In the genomic region with DNA sequence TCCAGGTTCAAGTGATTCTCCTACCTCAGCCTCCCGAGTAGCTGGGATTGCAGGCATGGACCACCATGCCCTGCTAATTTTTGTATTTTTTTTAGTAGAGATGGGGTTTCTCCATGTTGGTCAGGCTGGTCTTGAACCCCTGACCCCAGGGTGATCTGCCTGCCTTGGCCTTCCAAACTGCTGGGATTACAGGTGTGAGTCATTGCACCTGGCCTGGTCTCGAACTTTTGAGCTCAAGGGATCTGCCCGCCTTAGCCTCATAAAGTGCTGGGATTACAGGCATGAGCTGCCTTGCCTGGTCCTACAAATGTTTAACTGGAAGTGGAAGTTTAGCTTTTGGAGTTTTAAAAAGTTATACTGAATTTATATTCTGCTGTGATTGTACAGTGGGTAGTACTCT, we compare ENCODE assay signal across 27 cellular contexts. TPM values are rescaled to one million over a fixed set of nuclear protein-coding genes. Genes with fewer than 3 reads are reported as not detected.
DNase-seq lines count a peak whose midpoint lies in the region; ATAC-seq and TF ChIP-seq lines count a peak whose summit lies in the region.
"Had no signal": no experiment of that assay in that cellular context is flagged by ENCODE, and none has a peak within 500 bp of the region (broad histone marks: within the 10 kb centered on the region; RNA-seq: fewer than 3 reads in every experiment).

No MANE protein-coding gene starts in this region.

- TF ChIP-seq RAD21 in HCT116 (IDR thresholded peaks at IDR 0.05; ENCODE audit: low read depth), result no peak

- H3K27ac Mint-ChIP-seq in activated CD4-positive, alpha-beta T cell treated with anti-CD3 and anti-CD28 coated beads, Interleukin-2, amount 10 ng/mL, durations not matched to agents 7 days and 5 days, result no peak overlapping the region
- peak overlapping the region in 2 of 6 donors; percentile 34 to 57 for H3K27ac Mint-ChIP-seq in immature natural killer cell
- peak overlapping the region; percentile 58 for H3K27ac Mint-ChIP-seq in osteocyte (ENCODE audit: unreplicated experiment)
- H3K27ac Mint-ChIP-seq: activated naive CD8-positive, alpha-beta T cell; effector memory CD8-positive, alpha-beta T cell had no signal

- no peaks in the 10 kb centered on the region for H4K20me1 ChIP-seq in HCT116 (ENCODE audit: insufficient read depth)

- no peaks in the 10 kb centered on the region for H3K9me2 ChIP-seq in HCT116 (ENCODE audit: insufficient read depth)

- no peak for DNase-seq in activated CD4-positive, alpha-beta T cell treated with anti-CD3 and anti-CD28 coated beads, Interleukin-2, amount 10 ng/mL, durations not matched to agents 7 days and 5 days
- no peak for DNase-seq in activated CD4-positive, alpha-beta T cell treated with anti-CD3 and anti-CD28 coated beads, Interleukin-2, amount 50 U/mL, for 1 hour
- no peak for DNase-seq in HCT116 (ENCODE audit: low read depth, low spot score)
- no peak for DNase-seq in immature natural killer cell
- no peak for DNase-seq in osteocyte (ENCODE audit: extremely low spot score, unreplicated experiment)
- no peak for DNase-seq in NCI-H1694 (lab: John Stamatoyannopoulos, UW)
- no peak for DNase-seq in NCI-H82 (lab: John Stamatoyannopoulos, UW)
- DNase-seq: activated CD4-positive, CD25-positive, alpha-beta regulatory T cell treated with anti-CD3 and anti-CD28 coated beads, Interleukin-2, amount 50 U/mL, for 72 hours; AML-193; effector memory CD8-positive, alpha-beta T cell; foreskin fibroblast; GM23248; heart left ventricle; left cardiac atrium; mammary epithelial cell; NCI-H1092 treated with DMSO at 0.1 percent for 48 hours; NCI-H1930; NCI-H526 treated with DMSO at 0.1 percent for 48 hours; occipital lobe; SHP77 treated with DMSO at 0.1 percent for 48 hours; stimulated activated naive CD8-positive, alpha-beta T cell treated with anti-CD3 and anti-CD28 coated beads, Interleukin-15, Interleukin-2, amounts not matched to agents 100 U/mL and 50 U/mL, for 24 hours; testis; uterus had no signal

- H3K4me2 ChIP-seq in HCT116 (ENCODE audit: low read length), result peak overlapping the region; percentile 85; the same call in 1 of the 2 replicates

- no peak for TF ChIP-seq POLR2A in HCT116 (IDR thresholded peaks at IDR 0.05; ENCODE audit: borderline replicate concordance, extremely low read depth, insufficient read depth, insufficient read length)

- intact Hi-C loops in HCT116 (cut with micrococcal nuclease), result no loop called here

- BruUV-seq in HCT116 (replicated peaks; lab: Mats Ljungman, UMichigan), result no TSS peak

- no peaks in the 10 kb centered on the region for H3K27me3 ChIP-seq in HCT116 (ENCODE audit: insufficient read depth, low read length)
- H3K27me3 ChIP-seq: ascending aorta, heart left ventricle, testis, uterus had no signal

- H3K4me3 ChIP-seq in HCT116 (replicated peaks in 1 of 2; ENCODE audit: low read depth in 1 of 2, low read length in 2 of 2), result no peak overlapping the region
- H3K4me3 ChIP-seq: ascending aorta, coronary artery, heart left ventricle, testis, uterus had no signal

- no peak overlapping the region; the same call in 1 of the 2 replicates for H3K27ac ChIP-seq in HCT116 (ENCODE audit: low read depth, low read length)
- H3K27ac ChIP-seq: coronary artery, GM23248, uterus had no signal

- H3K79me2 ChIP-seq in HCT116 (ENCODE audit: insufficient read depth, low read length), result peaks cover 64% of the 10 kb centered on the region

- peaks cover 24% of the 10 kb centered on the region for H3K4me1 Mint-ChIP-seq in activated CD4-positive, alpha-beta T cell treated with anti-CD3 and anti-CD28 coated beads, Interleukin-2, amount 10 ng/mL, durations not matched to agents 7 days and 5 days
- H3K4me1 Mint-ChIP-seq in immature natural killer cell (peaks cover 15 to 30% of the 10 kb centered on the region in 2 donors), osteocyte (ENCODE audit: unreplicated experiment) (peaks cover 27% of the 10 kb centered on the region)

- RAD21 ChIA-PET in HCT116 (lab: Charles Lee; ENCODE audit: low non-redundant PET in 1 of 2, low total read pairs in 2 of 2, uncharacterized antibody in 2 of 2, unreplicated experiment in 2 of 2), result no interaction called here

- H3K9me3 Mint-ChIP-seq in activated CD4-positive, alpha-beta T cell treated with anti-CD3 and anti-CD28 coated beads, Interleukin-2, amount 10 ng/mL, durations not matched to agents 7 days and 5 days, result no peaks in the 10 kb centered on the region
- no peaks in the 10 kb centered on the region for H3K9me3 Mint-ChIP-seq in immature natural killer cell
- no peaks in the 10 kb centered on the region for H3K9me3 Mint-ChIP-seq in osteocyte (ENCODE audit: unreplicated experiment)
- H3K9me3 Mint-ChIP-seq: effector memory CD8-positive, alpha-beta T cell had no signal

- CTCF ChIA-PET in activated CD4-positive, alpha-beta T cell treated with anti-CD3 and anti-CD28 coated beads, Interleukin-2, amount 10 ng/mL, durations not matched to agents 7 days and 5 days (lab: Charles Lee), result interaction anchor here (0.7 kb wide), 1 partner anchor 45 kb away, joined by 3 read pairs; no protein-coding TSS in a partner anchor
- CTCF ChIA-PET in HCT116 (lab: Charles Lee), result interaction anchor here (1.5 kb wide), 1 partner anchor 40 kb away, joined by 6 read pairs; no protein-coding TSS in a partner anchor

- H3K27me3 Mint-ChIP-seq in activated CD4-positive, alpha-beta T cell treated with anti-CD3 and anti-CD28 coated beads, Interleukin-2, amount 10 ng/mL, durations not matched to agents 7 days and 5 days, result no peaks in the 10 kb centered on the region
- H3K27me3 Mint-ChIP-seq in immature natural killer cell (ENCODE audit: low read depth in 3 of 3) (peaks cover 2 to 13% (median 5%) of the 10 kb centered on the region in 3 donors), osteocyte (ENCODE audit: unreplicated experiment) (no peaks in the 10 kb centered on the region)
- H3K27me3 Mint-ChIP-seq: activated naive CD8-positive, alpha-beta T cell; effector memory CD8-positive, alpha-beta T cell had no signal

- no peak overlapping the region for H2AFZ ChIP-seq in HCT116 (ENCODE audit: low read depth, low read length, poor library complexity, severe bottlenecking)
- H2AFZ ChIP-seq: GM23248 had no signal

- TF ChIP-seq CTCF in HCT116 (IDR thresholded peaks at IDR 0.05 in 2 of 3, conservative IDR thresholded peaks at IDR 0.05 in 1 of 3; ENCODE audit: borderline replicate concordance in 1 of 3, insufficient read depth in 1 of 3, low read depth in 2 of 3, low read length in 2 of 3) (no peak), osteocyte (IDR thresholded peaks at IDR 0.05) (no peak)

- POLR2A ChIA-PET in activated CD4-positive, alpha-beta T cell treated with anti-CD3 and anti-CD28 coated beads, Interleukin-2, amount 10 ng/mL, durations not matched to agents 7 days and 5 days (lab: Charles Lee), result no interaction called here
- POLR2A ChIA-PET in HCT116 (lab: Charles Lee), result no interaction called here

- ATAC-seq in HCT116 (no peak), HG02973 (IDR thresholded peaks at IDR 0.05; ENCODE audit: unreplicated experiment) (no peak)
- ATAC-seq: effector memory CD8-positive, alpha-beta T cell; heart left ventricle; left cardiac atrium; stimulated activated naive CD8-positive, alpha-beta T cell treated with anti-CD3 and anti-CD28 coated beads, Interleukin-15, Interleukin-2, amounts not matched to agents 100 U/mL and 50 U/mL, for 24 hours had no signal

- peaks cover 37% of the 10 kb centered on the region for H3K36me3 Mint-ChIP-seq in activated CD4-positive, alpha-beta T cell treated with anti-CD3 and anti-CD28 coated beads, Interleukin-2, amount 10 ng/mL, durations not matched to agents 7 days and 5 days (ENCODE audit: low read depth)
- H3K36me3 Mint-ChIP-seq in immature natural killer cell, result peaks cover 5 to 25% (median 9%) of the 10 kb centered on the region in 3 donors
- H3K36me3 Mint-ChIP-seq in osteocyte (ENCODE audit: unreplicated experiment), result peaks cover 20% of the 10 kb centered on the region

- no peak overlapping the region for H3K9ac ChIP-seq in HCT116 (ENCODE audit: low read length)

- no peaks in the 10 kb centered on the region for H3K9me3 ChIP-seq in HCT116 (ENCODE audit: control insufficient read depth in 1 of 2, insufficient read depth in 1 of 2, low read depth in 1 of 2, low read length in 2 of 2)
- H3K9me3 ChIP-seq: ascending aorta, heart left ventricle, testis, uterus had no signal

- H3K4me1 ChIP-seq in HCT116 (ENCODE audit: control insufficient read depth in 1 of 2, insufficient read depth in 2 of 2, low read length in 2 of 2), result peaks cover 13 to 38% of the 10 kb centered on the region in 2 experiments; a peak in 3 of 4 replicates

- peak overlapping the region; percentile 29 for H3K4me3 Mint-ChIP-seq in activated CD4-positive, alpha-beta T cell treated with anti-CD3 and anti-CD28 coated beads, Interleukin-2, amount 10 ng/mL, durations not matched to agents 7 days and 5 days
- H3K4me3 Mint-ChIP-seq in immature natural killer cell (peak overlapping the region in 4 of 5 donors; percentile 29 to 44 (median 32)), osteocyte (ENCODE audit: unreplicated experiment) (no peak overlapping the region)

- peaks cover 21 to 25% of the 10 kb centered on the region in 2 experiments for H3K36me3 ChIP-seq in HCT116 (ENCODE audit: control insufficient read depth in 1 of 2, insufficient read depth in 2 of 2, low read length in 2 of 2)
- H3K36me3 ChIP-seq: uterus had no signal

TF ChIP-seq in HCT116, 20 proteins besides CTCF, POLR2A, EP300 and RAD21 (continues in another document):
- TF ChIP-seq, protein P1, sequence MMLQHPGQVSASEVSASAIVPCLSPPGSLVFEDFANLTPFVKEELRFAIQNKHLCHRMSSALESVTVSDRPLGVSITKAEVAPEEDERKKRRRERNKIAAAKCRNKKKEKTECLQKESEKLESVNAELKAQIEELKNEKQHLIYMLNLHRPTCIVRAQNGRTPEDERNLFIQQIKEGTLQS (IDR thresholded peaks at IDR 0.05), result no peak
- TF ChIP-seq EGR1 (IDR thresholded peaks at IDR 0.05; ENCODE audit: low read depth) (no peak), EZH2 (IDR thresholded peaks at IDR 0.05) (no peak), ZNF274 (IDR thresholded peaks at IDR 0.05; ENCODE audit: low read depth, low read length) (no peak), FOSL1 (IDR thresholded peaks at IDR 0.05; ENCODE audit: low read depth) (no peak), SP1 (IDR thresholded peaks at IDR 0.05; ENCODE audit: low read depth) (no peak), JUND (IDR thresholded peaks at IDR 0.05) (no peak), CBX3 (IDR thresholded peaks at IDR 0.05; ENCODE audit: low read depth) (no peak), POLR2AphosphoS5 (IDR thresholded peaks at IDR 0.05; ENCODE audit: low read depth, low read length) (no peak)

RNA-seq across cellular contexts. Expression of a gene that starts 2.8 kb away (rescaled TPM):
- total RNA-seq in activated CD4-positive, alpha-beta T cell treated with anti-CD3 and anti-CD28 coated beads, Interleukin-2, amount 10 ng/mL, durations not matched to agents 7 days and 5 days, result 10 to 100 TPM; 44.1 to 47.2 TPM
- total RNA-seq in HCT116 (2021; ENCODE audit: unreplicated experiment), result 45.2 TPM
- polyA plus RNA-seq in HCT116 (2012), result 17.3 and 25.3 TPM in 2 replicates
- polyA plus RNA-seq in immature natural killer cell, result 1 to 10 TPM in 2 of 3 donors, under 1 TPM in 1; 0.81 to 5.1 (median 4.8) TPM
- 43.9 and 56.5 TPM in 2 replicates for total RNA-seq in osteocyte

RNA-seq across cellular contexts. Expression of a gene that starts 11.4 kb away (rescaled TPM):
- total RNA-seq in activated CD4-positive, alpha-beta T cell treated with anti-CD3 and anti-CD28 coated beads, Interleukin-2, amount 10 ng/mL, durations not matched to agents 7 days and 5 days, result under 1 TPM; 0.12 to 0.33 TPM
- 0.34 TPM for total RNA-seq in HCT116 (2021; ENCODE audit: unreplicated experiment)
- polyA plus RNA-seq in HCT116 (2012), result 0.12 and 0.20 TPM in 2 replicates
- not detected for polyA plus RNA-seq in immature natural killer cell
- 4.3 and 4.9 TPM in 2 replicates for total RNA-seq in osteocyte
- total RNA-seq: ascending aorta, GM23248 had no signal
